Comparison of ENCODE assay signal across 9 cellular contexts in the genomic region with DNA sequence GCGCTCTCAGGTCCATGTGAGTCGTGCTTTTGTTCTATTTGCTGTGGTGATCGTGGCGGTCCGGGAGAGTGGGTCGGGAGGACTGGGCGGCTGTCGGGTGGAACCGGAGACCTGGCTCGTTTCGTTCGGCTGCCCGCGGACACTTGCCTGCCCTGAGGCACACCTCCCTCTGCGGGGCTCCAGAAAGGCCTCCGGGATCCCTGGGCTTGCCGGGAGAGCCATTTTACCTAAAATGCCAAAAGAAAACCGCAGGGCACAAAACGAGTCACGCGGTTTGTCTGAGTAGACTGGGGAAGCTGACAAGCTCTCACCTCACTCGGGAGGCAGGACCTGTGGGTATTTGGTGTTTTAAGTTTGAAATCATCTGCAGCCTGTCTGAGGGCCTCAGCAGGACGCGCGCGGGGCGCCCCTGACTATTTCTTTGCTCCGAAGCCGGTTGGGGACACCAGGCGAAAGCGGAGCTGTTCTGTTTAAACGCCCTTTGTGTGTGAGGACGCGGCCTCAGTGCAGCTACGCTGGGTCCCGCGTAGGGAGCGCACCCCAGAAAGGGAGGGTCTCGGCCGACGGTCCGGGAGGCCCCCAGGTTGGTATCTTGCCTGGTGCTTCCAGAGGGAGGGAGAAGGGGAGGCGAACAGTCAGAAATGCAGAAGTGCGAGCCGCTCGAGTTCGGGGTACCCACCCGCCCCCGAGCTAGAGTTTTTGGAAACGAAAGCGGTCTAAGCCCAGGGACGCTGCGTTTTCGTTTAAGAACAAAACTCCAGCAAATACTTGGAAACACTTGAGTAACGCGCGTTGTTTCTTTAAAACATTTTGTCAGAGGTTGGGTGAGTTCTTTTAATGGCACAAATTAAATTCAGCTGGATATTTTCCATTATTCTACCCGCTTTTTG. TPM values are rescaled to one million over a fixed set of nuclear protein-coding genes. Genes with fewer than 3 reads are reported as not detected.
DNase-seq lines count a peak whose midpoint lies in the region; ATAC-seq, FAIRE-seq and TF ChIP-seq lines count a peak whose summit lies in the region.
"Had no signal": no experiment of that assay in that cellular context is flagged by ENCODE, and none has a peak within 500 bp of the region (broad histone marks: within the 10 kb centered on the region; RNA-seq: fewer than 3 reads in every experiment).

No MANE protein-coding gene starts in this region.

- H3K4me1 ChIP-seq in ACC112 (ENCODE audit: control insufficient read depth, insufficient read depth, low read length, unreplicated experiment) = no peaks in the 10 kb centered on the region
- no peaks in the 10 kb centered on the region for H3K4me1 ChIP-seq in astrocyte (ENCODE audit: insufficient read depth, low read length)
- H3K4me1 ChIP-seq in BE2C = no peaks in the 10 kb centered on the region

- no peak for DNase-seq in HFFc6
- DNase-seq in astrocyte (ENCODE audit: low read depth) = no peak
- DNase-seq in memory B cell (ENCODE audit: low spot score in 2 of 2) = no peak
- no peak for DNase-seq in natural killer cell
- DNase-seq in BE2C = no peak
- no peak for DNase-seq in NK-92 treated with Interleukin-12 subunit alpha and Interleukin-12 subunit beta, amount 100 ng/mL, for 24 hours (lab: John Stamatoyannopoulos, UW)

- H3K36me3 Mint-ChIP-seq in HFFc6 (ENCODE audit: low read depth) (no peaks in the 10 kb centered on the region; the same call in 1 of the 2 replicates), astrocyte (ENCODE audit: low read depth, unreplicated experiment) (no peaks in the 10 kb centered on the region), memory B cell (peaks cover 2% of the 10 kb centered on the region), natural killer cell (peaks cover 26% of the 10 kb centered on the region)

- H3K4me2 ChIP-seq in astrocyte (ENCODE audit: low read length) = peak overlapping the region; percentile 52

- no peaks in the 10 kb centered on the region for H4K20me1 ChIP-seq in astrocyte (ENCODE audit: insufficient read depth, low read length)

- H3K27ac ChIP-seq in ACC112 (ENCODE audit: low read depth, low read length) = peak overlapping the region; percentile 95
- no peak overlapping the region for H3K27ac ChIP-seq in astrocyte (ENCODE audit: low read depth, low read length)

- peaks cover 21% of the 10 kb centered on the region for H3K4me1 Mint-ChIP-seq in HFFc6 (ENCODE audit: low read depth)
- peaks cover 33% of the 10 kb centered on the region for H3K4me1 Mint-ChIP-seq in astrocyte (ENCODE audit: low read depth, unreplicated experiment)
- peaks cover 6% of the 10 kb centered on the region for H3K4me1 Mint-ChIP-seq in memory B cell
- H3K4me1 Mint-ChIP-seq in natural killer cell = no peaks in the 10 kb centered on the region

- H3K4me3 ChIP-seq in ACC112 (ENCODE audit: low read depth, low read length) = peak overlapping the region; percentile 81
- no peak overlapping the region for H3K4me3 ChIP-seq in astrocyte (ENCODE audit: insufficient read depth, low read depth, low read length)
- no peak overlapping the region for H3K4me3 ChIP-seq in BE2C (ENCODE audit: low read depth, low read length)

- peak; percentile 20 for FAIRE-seq in astrocyte (lab: Jason Lieb, UNC)

- H3K27me3 ChIP-seq in ACC112 (ENCODE audit: insufficient read depth, low read length) = no peaks in the 10 kb centered on the region
- H3K27me3 ChIP-seq in astrocyte (ENCODE audit: insufficient read depth, low read length) = peaks cover 80% of the 10 kb centered on the region
- peaks cover 90% of the 10 kb centered on the region for H3K27me3 ChIP-seq in BE2C

- H3K27ac Mint-ChIP-seq in HFFc6 (no peak overlapping the region), astrocyte (ENCODE audit: unreplicated experiment) (peak overlapping the region; percentile 62), memory B cell (no peak overlapping the region), natural killer cell (no peak overlapping the region)

- H2AFZ ChIP-seq in ACC112 (ENCODE audit: low read length, unreplicated experiment) (peak overlapping the region; percentile 41), astrocyte (ENCODE audit: low read depth, low read length) (no peak overlapping the region)

- H3K36me3 ChIP-seq in ACC112 (ENCODE audit: insufficient read depth, low read length) (no peaks in the 10 kb centered on the region), astrocyte (ENCODE audit: insufficient read depth, low read length) (no peaks in the 10 kb centered on the region), BE2C (no peaks in the 10 kb centered on the region)

- no peak overlapping the region for H3K9ac ChIP-seq in astrocyte (ENCODE audit: low read length)

- H3K79me2 ChIP-seq in ACC112 (ENCODE audit: control insufficient read depth, insufficient read depth, low read length, unreplicated experiment) (peaks cover 48% of the 10 kb centered on the region), astrocyte (ENCODE audit: insufficient read depth, low read length) (no peaks in the 10 kb centered on the region)

- TF ChIP-seq CTCF in HFFc6 (IDR thresholded peaks at IDR 0.05) (no peak), astrocyte (IDR thresholded peaks at IDR 0.05; ENCODE audit: insufficient read depth, low read depth, low read length) (no peak), natural killer cell (IDR thresholded peaks at IDR 0.05) (no peak), BE2C (IDR thresholded peaks at IDR 0.05; ENCODE audit: low read depth, low read length) (no peak)

- H3K4me3 Mint-ChIP-seq in HFFc6 = peak overlapping the region; percentile 81
- peak overlapping the region; percentile 84 for H3K4me3 Mint-ChIP-seq in astrocyte (ENCODE audit: unreplicated experiment)
- peak overlapping the region; percentile 83 for H3K4me3 Mint-ChIP-seq in memory B cell
- H3K4me3 Mint-ChIP-seq in natural killer cell = no peak overlapping the region

- H3K27me3 Mint-ChIP-seq in HFFc6 (ENCODE audit: insufficient read depth) = peaks cover 56% of the 10 kb centered on the region
- peaks cover 81% of the 10 kb centered on the region for H3K27me3 Mint-ChIP-seq in astrocyte (ENCODE audit: low read depth, unreplicated experiment)
- peaks cover 31% of the 10 kb centered on the region for H3K27me3 Mint-ChIP-seq in memory B cell
- peaks cover 52 to 66% of the 10 kb centered on the region in 2 donors for H3K27me3 Mint-ChIP-seq in natural killer cell (ENCODE audit: low read depth in 2 of 2)

- no peaks in the 10 kb centered on the region; the same call in 1 of the 2 replicates for H3K9me3 Mint-ChIP-seq in HFFc6
- no peaks in the 10 kb centered on the region for H3K9me3 Mint-ChIP-seq in astrocyte (ENCODE audit: unreplicated experiment)
- H3K9me3 Mint-ChIP-seq in memory B cell = peaks cover 4% of the 10 kb centered on the region
- H3K9me3 Mint-ChIP-seq in natural killer cell = peaks cover 6 to 13% of the 10 kb centered on the region in 2 donors

- no peak for ATAC-seq in memory B cell (ENCODE audit: low read depth)
- ATAC-seq in natural killer cell = no peak
- ATAC-seq in HG02852 (IDR thresholded peaks at IDR 0.05; ENCODE audit: unreplicated experiment) = no peak

- H3K9me3 ChIP-seq in astrocyte (ENCODE audit: insufficient read depth, low read depth, low read length) = peaks cover 4% of the 10 kb centered on the region
- H3K9me3 ChIP-seq in BE2C = no peaks in the 10 kb centered on the region

- intact Hi-C loops in natural killer cell (cut with micrococcal nuclease) = no loop called here

RNA-seq across cellular contexts. Expression of a gene that starts 1.0 kb away (rescaled TPM):
- not detected for total RNA-seq in HFFc6 (2021; fragmentation: NEBNext Ultra II Directional; extraction: Animal tissue kit (Norgen Biotek cat#: 25700))
- total RNA-seq in astrocyte = 0.48 and 0.52 TPM in 2 replicates
- total RNA-seq in natural killer cell = not detected
- not detected for polyA plus RNA-seq in BE2C (2012; ENCODE audit: insufficient read depth, insufficient read length, low read depth)
- total RNA-seq: dermis microvascular lymphatic vessel endothelial cell had no signal
